Comparison of ENCODE assay signal across 15 cellular contexts in genomic region chr17:32124985-32125847, GRCh38. TPM values are rescaled to one million over a fixed set of nuclear protein-coding genes. Genes with fewer than 3 reads are reported as not detected.
A peak's percentile ranks its signal among the peaks of the same experiment; 100 is the strongest.
DNase-seq lines count a peak whose midpoint lies in the region; ATAC-seq, FAIRE-seq and TF ChIP-seq lines count a peak whose summit lies in the region.
"Had no signal": no experiment of that assay in that cellular context is flagged by ENCODE, and none has a peak within 500 bp of the region (broad histone marks: within the 10 kb centered on the region; RNA-seq: fewer than 3 reads in every experiment).

No MANE protein-coding gene starts in this region.

- H3K9me1 ChIP-seq in endothelial cell of umbilical vein (replicated peaks; ENCODE audit: control insufficient read depth, extremely low read depth, insufficient read depth, low read length) = no peaks in the 10 kb centered on the region

- BruUV-seq in endothelial cell of umbilical vein (replicated peaks; lab: Mats Ljungman, UMichigan) = no TSS peak

- H3K4me2 ChIP-seq in endothelial cell of umbilical vein (ENCODE audit: insufficient read depth, low read length) (no peak overlapping the region), parathyroid adenoma (ENCODE audit: low read length) (no peak overlapping the region)

- no peak for DNase-seq in T-helper 1 cell
- peak; percentile 55 for DNase-seq in SK-N-DZ (ENCODE audit: low spot score)
- DNase-seq in endothelial cell of umbilical vein (ENCODE audit: low read depth, low spot score) = no peak
- no peak for DNase-seq in glutamatergic neuron
- DNase-seq in NCI-H1930 (lab: John Stamatoyannopoulos, UW) = no peak
- DNase-seq: activated CD8-positive, alpha-beta memory T cell treated with anti-CD3 and anti-CD28 coated beads for 24 hours; Kasumi-1; stimulated activated CD4-positive, alpha-beta T cell treated with anti-CD3 and anti-CD28 coated beads, Interleukin-15, amount 100 ng/mL, for 24 hours; upper lobe of left lung had no signal

- H3K9ac ChIP-seq in endothelial cell of umbilical vein (replicated peaks; ENCODE audit: extremely low read depth, insufficient read depth, low read length) (no peak overlapping the region), parathyroid adenoma (no peak overlapping the region)

- H2AFZ ChIP-seq in endothelial cell of umbilical vein (ENCODE audit: low read depth, low read length) (peak overlapping the region; percentile 78), parathyroid adenoma (peak overlapping the region; percentile 14)

- H3K79me2 ChIP-seq in endothelial cell of umbilical vein (ENCODE audit: control insufficient read depth, insufficient read depth, low read length) (no peaks in the 10 kb centered on the region), parathyroid adenoma (no peaks in the 10 kb centered on the region)

- H3K36me3 Mint-ChIP-seq in T-helper 1 cell treated with Interleukin-12 subunit alpha and Interleukin-12 subunit beta and Interleukin-4 antibody, amounts not matched to agents 30 μg/mL and 1 μg/mL, for 36 hours (ENCODE audit: low read depth) = peaks cover 11% of the 10 kb centered on the region
- H3K36me3 Mint-ChIP-seq in glutamatergic neuron (ENCODE audit: unreplicated experiment) = no peaks in the 10 kb centered on the region

- H3K27ac ChIP-seq in endothelial cell of umbilical vein (ENCODE audit: insufficient read depth, low read depth, low read length) (no peak overlapping the region), parathyroid adenoma (no peak overlapping the region)
- H3K27ac ChIP-seq: upper lobe of left lung had no signal

- no peak for ATAC-seq in HG03439 (IDR thresholded peaks at IDR 0.05; ENCODE audit: unreplicated experiment)
- ATAC-seq: activated naive CD4-positive, alpha-beta T cell treated with anti-CD3 and anti-CD28 coated beads, Interleukin-2, amount 50 U/mL, for 72 hours had no signal

- POLR2A ChIA-PET in endothelial cell of umbilical vein (lab: Charles Lee) = interaction anchor here (0.7 kb wide), 1 partner anchor 151 kb away, joined by 3 read pairs; no protein-coding TSS in a partner anchor

- no peak overlapping the region for H3K4me3 ChIP-seq in endothelial cell of umbilical vein (replicated peaks in 1 of 3; ENCODE audit: insufficient read depth in 1 of 3, low read depth in 1 of 3, low read length in 3 of 3)
- no peak overlapping the region for H3K4me3 ChIP-seq in parathyroid adenoma (ENCODE audit: low read depth, low read length)
- H3K4me3 ChIP-seq: upper lobe of left lung had no signal

- FAIRE-seq in endothelial cell of umbilical vein (lab: Jason Lieb, UNC) = no peak

- no peaks in the 10 kb centered on the region for H3K9me3 ChIP-seq in endothelial cell of umbilical vein (replicated peaks; ENCODE audit: control insufficient read depth, insufficient read depth, low read length)
- no peaks in the 10 kb centered on the region for H3K9me3 ChIP-seq in parathyroid adenoma (ENCODE audit: control insufficient read depth, low read length)
- H3K9me3 ChIP-seq: upper lobe of left lung had no signal

- no peaks in the 10 kb centered on the region for H3K36me3 ChIP-seq in endothelial cell of umbilical vein (ENCODE audit: control insufficient read depth in 2 of 2, extremely low read depth in 1 of 2, insufficient read depth in 2 of 2, low read length in 2 of 2)
- no peaks in the 10 kb centered on the region for H3K36me3 ChIP-seq in parathyroid adenoma (ENCODE audit: control insufficient read depth, insufficient read depth, low read length)
- H3K36me3 ChIP-seq: upper lobe of left lung had no signal

- dilution Hi-C loops in endothelial cell of umbilical vein (cut with MboI; ENCODE audit: extremely low pct_ligation_motif_present, low sequenced_read_pairs) = no loop called here

- H3K27me3 Mint-ChIP-seq in T-helper 1 cell treated with Interleukin-12 subunit alpha and Interleukin-12 subunit beta and Interleukin-4 antibody, amounts not matched to agents 30 μg/mL and 1 μg/mL, for 36 hours (ENCODE audit: low read depth) = peaks cover 5% of the 10 kb centered on the region
- peaks cover 2% of the 10 kb centered on the region for H3K27me3 Mint-ChIP-seq in glutamatergic neuron (ENCODE audit: unreplicated experiment)

- H4K20me1 ChIP-seq in endothelial cell of umbilical vein (replicated peaks; ENCODE audit: control insufficient read depth, extremely low read depth, insufficient read depth, low read length) = no peaks in the 10 kb centered on the region

- CTCF ChIA-PET in endothelial cell of umbilical vein (lab: Charles Lee) = interaction anchor here (0.7 to 1.3 kb wide), 5 partner anchors 11 to 17 kb away, joined by 3 to 6 read pairs (median 4); partner anchors contain the start of gene RHOT1

- TF ChIP-seq POLR2A in endothelial cell of umbilical vein (IDR thresholded peaks at IDR 0.05; ENCODE audit: low read depth, low read length) = no peak

- H3K27me3 ChIP-seq in endothelial cell of umbilical vein (ENCODE audit: control insufficient read depth in 2 of 2, insufficient read depth in 2 of 2, low read length in 2 of 2) (no peaks in the 10 kb centered on the region), parathyroid adenoma (ENCODE audit: control insufficient read depth, insufficient read depth, low read length) (no peaks in the 10 kb centered on the region)
- H3K27me3 ChIP-seq: upper lobe of left lung had no signal

- intact Hi-C loops in endothelial cell of umbilical vein (cut with micrococcal nuclease) = no loop called here

- TF ChIP-seq CTCF in endothelial cell of umbilical vein (IDR thresholded peaks at IDR 0.05; ENCODE audit: extremely low read depth in 1 of 2, insufficient read depth in 1 of 2, low read depth in 1 of 2, low read length in 2 of 2) = no peak
- no peak for TF ChIP-seq CTCF in parathyroid adenoma (IDR thresholded peaks at IDR 0.05)
- no peak for TF ChIP-seq CTCF in glutamatergic neuron (IDR thresholded peaks at IDR 0.05; ENCODE audit: partially characterized antibody, unreplicated experiment)

- peaks cover 4% of the 10 kb centered on the region for H3K4me1 ChIP-seq in endothelial cell of umbilical vein (ENCODE audit: control insufficient read depth, extremely low read depth, insufficient read depth, low read length)
- no peaks in the 10 kb centered on the region for H3K4me1 ChIP-seq in parathyroid adenoma

- H3K4me1 Mint-ChIP-seq in T-helper 1 cell treated with Interleukin-12 subunit alpha and Interleukin-12 subunit beta and Interleukin-4 antibody, amounts not matched to agents 30 μg/mL and 1 μg/mL, for 36 hours (ENCODE audit: low read depth) = peaks cover 24% of the 10 kb centered on the region
- peaks cover 6% of the 10 kb centered on the region for H3K4me1 Mint-ChIP-seq in glutamatergic neuron (ENCODE audit: low read depth, unreplicated experiment)

- H3K27ac Mint-ChIP-seq in T-helper 1 cell treated with Interleukin-12 subunit alpha and Interleukin-12 subunit beta and Interleukin-4 antibody, amounts not matched to agents 30 μg/mL and 1 μg/mL, for 36 hours = peak overlapping the region; percentile 11
- H3K27ac Mint-ChIP-seq in glutamatergic neuron (ENCODE audit: unreplicated experiment) = no peak overlapping the region
- H3K27ac Mint-ChIP-seq: memory B cell, progenitor cell of endocrine pancreas had no signal

- H3K4me3 Mint-ChIP-seq in T-helper 1 cell treated with Interleukin-12 subunit alpha and Interleukin-12 subunit beta and Interleukin-4 antibody, amounts not matched to agents 30 μg/mL and 1 μg/mL, for 36 hours = no peak overlapping the region
- H3K4me3 Mint-ChIP-seq in glutamatergic neuron (ENCODE audit: unreplicated experiment) = no peak overlapping the region

- no peaks in the 10 kb centered on the region for H3K9me3 Mint-ChIP-seq in T-helper 1 cell treated with Interleukin-12 subunit alpha and Interleukin-12 subunit beta and Interleukin-4 antibody, amounts not matched to agents 30 μg/mL and 1 μg/mL, for 36 hours
- peaks cover 3% of the 10 kb centered on the region for H3K9me3 Mint-ChIP-seq in glutamatergic neuron (ENCODE audit: unreplicated experiment)
- H3K9me3 Mint-ChIP-seq: activated naive CD4-positive, alpha-beta T cell treated with anti-CD3 and anti-CD28 coated beads, Interleukin-2, amount 50 U/mL, for 72 hours; memory B cell had no signal

TF ChIP-seq in endothelial cell of umbilical vein, 7 proteins besides CTCF, POLR2A, EP300 and RAD21:
- no peak for TF ChIP-seq POLR2AphosphoS5 (IDR thresholded peaks at IDR 0.05; ENCODE audit: insufficient read depth, low read depth, low read length)
- TF ChIP-seq GATA2 (IDR thresholded peaks at IDR 0.05; ENCODE audit: insufficient read depth, insufficient read length, low read depth, low read length) = peak; percentile 39
- TF ChIP-seq FOS (IDR thresholded peaks at IDR 0.05; ENCODE audit: borderline replicate concordance, insufficient read depth, low read length) = no peak
- no peak for TF ChIP-seq JUN (IDR thresholded peaks at IDR 0.05; ENCODE audit: borderline replicate concordance, insufficient read depth, insufficient read length, low read depth)
- TF ChIP-seq MYC (IDR thresholded peaks at IDR 0.05; ENCODE audit: low read depth, low read length) = no peak
- TF ChIP-seq EZH2 (IDR thresholded peaks at IDR 0.05; ENCODE audit: borderline replicate concordance, low read depth, low read length, severe bottlenecking) = no peak
- TF ChIP-seq, protein P1, sequence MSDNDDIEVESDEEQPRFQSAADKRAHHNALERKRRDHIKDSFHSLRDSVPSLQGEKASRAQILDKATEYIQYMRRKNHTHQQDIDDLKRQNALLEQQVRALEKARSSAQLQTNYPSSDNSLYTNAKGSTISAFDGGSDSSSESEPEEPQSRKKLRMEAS (IDR thresholded peaks at IDR 0.05; ENCODE audit: insufficient read depth, insufficient read length) = no peak

RNA-seq across cellular contexts. Expression of gene RHOT1, which starts 17.1 kb away (rescaled TPM):
- 65.5 and 69.8 TPM in 2 replicates for polyA plus RNA-seq in SK-N-DZ (2014; cell fraction: cytosol; rRNA removed)
- 48.5 and 63.6 TPM in 2 replicates for polyA plus RNA-seq in SK-N-DZ (2014; cell fraction: nucleus; rRNA removed)
- total RNA-seq in endothelial cell of umbilical vein (22.0 and 23.5 TPM in 2 replicates), glutamatergic neuron (ENCODE audit: unreplicated experiment) (36.1 TPM)
- 22.1 and 28.8 TPM in 2 replicates for polyA plus RNA-seq in endothelial cell of umbilical vein
- polyA plus RNA-seq in endothelial cell of umbilical vein (2011; cell fraction: cytosol; rRNA removed) = 30.1 and 30.5 TPM in 2 replicates
- 35.8 and 46.0 TPM in 2 replicates for polyA plus RNA-seq in endothelial cell of umbilical vein (2011; cell fraction: nucleus; rRNA removed)
- polyA plus RNA-seq in endothelial cell of umbilical vein (2012) = 22.4 and 26.7 TPM in 2 replicates
- 40.0 and 41.7 TPM in 2 replicates for polyA minus RNA-seq in endothelial cell of umbilical vein
- 18.0 TPM for polyA minus RNA-seq in endothelial cell of umbilical vein (2011; cell fraction: cytosol; rRNA and poly(A)+ RNA removed)
- 47.5 and 66.6 TPM in 2 replicates for polyA minus RNA-seq in endothelial cell of umbilical vein (2011; cell fraction: nucleus; rRNA and poly(A)+ RNA removed)
